In the genomic region with DNA sequence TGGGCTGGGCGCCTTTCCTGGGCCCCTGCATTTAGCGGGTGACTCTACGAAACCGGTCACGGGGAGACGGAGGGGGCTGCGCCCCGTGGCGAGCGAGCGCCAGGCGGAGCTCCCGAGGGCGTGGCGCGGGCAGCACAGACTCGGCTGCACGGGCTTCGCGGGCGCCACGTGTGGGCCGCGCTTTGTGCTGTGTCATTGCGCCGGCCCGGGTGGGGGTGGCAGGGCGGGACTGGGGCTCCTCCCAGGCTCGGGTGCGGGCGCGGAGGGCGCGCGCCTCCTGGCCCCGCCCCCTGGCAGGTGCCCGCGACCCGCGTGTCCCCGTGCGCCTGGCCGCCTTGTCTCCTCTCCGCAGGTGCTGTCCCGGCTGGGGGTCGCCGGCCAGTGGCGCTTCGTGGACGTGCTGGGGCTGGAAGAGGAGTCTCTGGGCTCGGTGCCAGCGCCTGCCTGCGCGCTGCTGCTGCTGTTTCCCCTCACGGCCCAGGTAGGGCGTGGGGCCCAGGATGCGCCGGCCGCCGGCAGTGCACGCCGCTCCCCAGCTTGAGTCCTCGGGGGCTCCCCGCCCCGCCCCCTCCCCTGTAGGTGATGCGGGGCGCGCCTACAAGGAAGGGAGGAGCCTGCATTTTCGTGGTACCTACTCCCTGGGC, we compare ENCODE assay signal across 1 cellular context.
TF ChIP-seq lines count a peak whose summit lies in the region.

No MANE protein-coding gene starts in this region.

TF ChIP-seq in GM23338, 12 proteins besides CTCF, POLR2A, EP300 and RAD21 (continued from another document):
- no peak for TF ChIP-seq ZNF462 (CRISPR knock-in tag; IDR thresholded peaks at IDR 0.05)
- TF ChIP-seq EZH2 (IDR thresholded peaks at IDR 0.05; ENCODE audit: low read depth, unreplicated experiment) = no peak
TF ChIP-seq in GM23338: peak in this region for 1.
